ENCODE assay signal across 10 cellular contexts in the genomic region with DNA sequence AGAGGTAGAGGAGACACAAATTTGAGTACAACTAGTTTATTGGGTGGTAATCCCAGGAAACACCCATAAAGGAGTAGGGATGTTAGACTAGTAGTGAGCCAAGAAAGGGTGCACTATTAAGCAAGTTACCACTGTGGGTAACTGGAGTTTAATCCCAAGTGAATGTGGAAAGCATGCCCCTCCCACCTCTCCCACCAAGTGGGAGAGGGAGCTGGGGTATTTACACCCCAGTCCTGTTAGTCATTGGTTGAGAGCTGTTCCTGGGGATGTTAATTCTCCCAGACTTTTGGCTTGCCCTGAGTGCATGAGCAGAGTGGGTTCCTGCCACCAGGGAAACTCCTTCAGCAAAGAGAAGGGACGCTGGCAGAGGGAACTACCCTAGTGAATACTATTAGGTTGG.
"Had no signal": no experiment of that assay in that cellular context is flagged by ENCODE, and none has a peak within 500 bp of the region (broad histone marks: within the 10 kb centered on the region; RNA-seq: fewer than 3 reads in every experiment).

No MANE protein-coding gene starts in this region.

- DNase-seq: H9, HCEC 1CT, HFFc6, IMR-90 had no signal

- FAIRE-seq: H1, H54, K562 had no signal

- H3K4me3 Mint-ChIP-seq: GM23338, H9, HFFc6 had no signal

- H3K4me1 Mint-ChIP-seq: GM23338, H9 had no signal

- H3K4me3 ChIP-seq: GM23338, K562 had no signal

- H3K27ac ChIP-seq: HL-60 had no signal

- H3K27ac Mint-ChIP-seq: GM23338, H9, HFFc6 had no signal

- H2AFZ ChIP-seq: GM23338 had no signal

- H3K9ac ChIP-seq: KMS-11 had no signal

- H3K4me2 ChIP-seq: GM23338 had no signal

- ATAC-seq: GM23338, K562 had no signal

- H3K9me3 Mint-ChIP-seq: GM23338, H9, HFFc6 had no signal
